ENCODE assay signal across 1 cellular context in genomic region chr3:188003188-188004171, GRCh38.
TF ChIP-seq lines count a peak whose summit lies in the region.

No MANE protein-coding gene starts in this region.

TF ChIP-seq in HepG2, 621 proteins besides CTCF, POLR2A, EP300 and RAD21 (continued from another document and continues in another):
- TF ChIP-seq ZBTB26 (CRISPR knock-in tag; IDR thresholded peaks at IDR 0.05; ENCODE audit: borderline replicate concordance) (peak; percentile 43; the same call in 1 of the 2 replicates), ZHX2 (IDR thresholded peaks at IDR 0.05; ENCODE audit: low read depth) (no peak), ZHX2 (CRISPR knock-in tag; IDR thresholded peaks at IDR 0.05; ENCODE audit: borderline replicate concordance) (no peak), HMG20A (CRISPR knock-in tag; IDR thresholded peaks at IDR 0.05; ENCODE audit: borderline replicate concordance) (peak; percentile 76), ZNF639 (CRISPR knock-in tag; conservative IDR thresholded peaks at IDR 0.05) (no peak), MXD1 (CRISPR knock-in tag; IDR thresholded peaks at IDR 0.05) (no peak), ATM (IDR thresholded peaks at IDR 0.05; ENCODE audit: borderline replicate concordance) (no peak), MED13 (CRISPR knock-in tag; IDR thresholded peaks at IDR 0.05) (peak; percentile 57; the same call in 1 of the 2 replicates), ZNF788 (CRISPR knock-in tag; IDR thresholded peaks at IDR 0.05; ENCODE audit: borderline replicate concordance) (peak; percentile 23; the same call in 1 of the 2 replicates), RBM22 (optimal IDR thresholded peaks at IDR 0.05; ENCODE audit: low read length) (no peak), ADNP (CRISPR knock-in tag; IDR thresholded peaks at IDR 0.05) (no peak), USF2 (IDR thresholded peaks at IDR 0.05; ENCODE audit: low read depth, low read length) (no peak), USF2 (CRISPR knock-in tag; IDR thresholded peaks at IDR 0.05; ENCODE audit: borderline replicate concordance) (no peak), NFATC3 (CRISPR knock-in tag; IDR thresholded peaks at IDR 0.05) (no peak), SMAD9 (CRISPR knock-in tag; IDR thresholded peaks at IDR 0.05) (no peak), TBX2 (CRISPR knock-in tag; IDR thresholded peaks at IDR 0.05; ENCODE audit: borderline replicate concordance) (peak; percentile 44), RFXANK (CRISPR knock-in tag; IDR thresholded peaks at IDR 0.05) (no peak; the same call in none of the 2 replicates), KAT8 (CRISPR knock-in tag; IDR thresholded peaks at IDR 0.05) (no peak; the same call in 1 of the 2 replicates), ZC3H4 (CRISPR knock-in tag; IDR thresholded peaks at IDR 0.05; ENCODE audit: borderline replicate concordance) (peak; percentile 87; the same call in 1 of the 2 replicates), ZC3H13 (CRISPR knock-in tag; IDR thresholded peaks at IDR 0.05) (no peak), ZNF354B (CRISPR knock-in tag; IDR thresholded peaks at IDR 0.05) (no peak), GATAD1 (CRISPR knock-in tag; IDR thresholded peaks at IDR 0.05) (no peak), XBP1 (CRISPR knock-in tag; IDR thresholded peaks at IDR 0.05) (no peak), ZNF790 (CRISPR knock-in tag; IDR thresholded peaks at IDR 0.05; ENCODE audit: borderline replicate concordance) (no peak), PLRG1 (conservative IDR thresholded peaks at IDR 0.05) (no peak), ZNF720 (CRISPR knock-in tag; IDR thresholded peaks at IDR 0.05) (no peak), ZNF362 (CRISPR knock-in tag; IDR thresholded peaks at IDR 0.05; ENCODE audit: borderline replicate concordance) (peak; percentile 80; the same call in 1 of the 2 replicates), NR2F6 (IDR thresholded peaks at IDR 0.05) (peak; percentile 77), NR2F6 (CRISPR knock-in tag; IDR thresholded peaks at IDR 0.05) (peak; percentile 80), NFIC (IDR thresholded peaks at IDR 0.05; ENCODE audit: low read length) (peak; percentile 70), NR0B2 (CRISPR knock-in tag; IDR thresholded peaks at IDR 0.05) (no peak), ZNF280D (CRISPR knock-in tag; IDR thresholded peaks at IDR 0.05) (no peak), ZNF703 (CRISPR knock-in tag; IDR thresholded peaks at IDR 0.05; ENCODE audit: borderline replicate concordance) (no peak), ETV6 (CRISPR knock-in tag; conservative IDR thresholded peaks at IDR 0.05) (no peak), BATF2 (CRISPR knock-in tag; IDR thresholded peaks at IDR 0.05) (no peak), MTERF4 (CRISPR knock-in tag; IDR thresholded peaks at IDR 0.05) (no peak; the same call in 1 of the 2 replicates), ZKSCAN8 (CRISPR knock-in tag; IDR thresholded peaks at IDR 0.05; ENCODE audit: borderline replicate concordance) (0 out of 2 replicates have a peak, but pooled peaks have one; percentile 14), ZNF772 (CRISPR knock-in tag; IDR thresholded peaks at IDR 0.05) (peak; percentile 49; the same call in 1 of the 2 replicates), KDM1A (CRISPR knock-in tag; IDR thresholded peaks at IDR 0.05) (no peak), PAX8 (CRISPR knock-in tag; IDR thresholded peaks at IDR 0.05; ENCODE audit: borderline replicate concordance) (no peak), THAP11 (CRISPR knock-in tag; IDR thresholded peaks at IDR 0.05) (no peak), ZFP90 (CRISPR knock-in tag; IDR thresholded peaks at IDR 0.05; ENCODE audit: borderline replicate concordance) (no peak), SIN3A (IDR thresholded peaks at IDR 0.05; ENCODE audit: borderline replicate concordance, low read depth, low read length) (no peak), SMC3 (IDR thresholded peaks at IDR 0.05; ENCODE audit: low read length) (no peak; the same call in 1 of the 2 replicates), ATAD3A (CRISPR knock-in tag; IDR thresholded peaks at IDR 0.05) (no peak), FOXA3 (CRISPR knock-in tag; IDR thresholded peaks at IDR 0.05) (peak; percentile 93), HNF4G (IDR thresholded peaks at IDR 0.05; ENCODE audit: borderline replicate concordance, low read depth, low read length) (peak; percentile 34; the same call in 1 of the 2 replicates), HNF4G (CRISPR knock-in tag; IDR thresholded peaks at IDR 0.05; ENCODE audit: borderline replicate concordance, low read depth) (no peak), ZNF17 (CRISPR knock-in tag; IDR thresholded peaks at IDR 0.05) (no peak)
